19 cellular contexts compared by ENCODE assay signal in genomic region chr6:145009691-145010090, GRCh38.
DNase-seq lines count a peak whose midpoint lies in the region; ATAC-seq, FAIRE-seq and TF ChIP-seq lines count a peak whose summit lies in the region.
"Had no signal": no experiment of that assay in that cellular context is flagged by ENCODE, and none has a peak within 500 bp of the region (broad histone marks: within the 10 kb centered on the region; RNA-seq: fewer than 3 reads in every experiment).

No MANE protein-coding gene starts in this region.

- no peaks in the 10 kb centered on the region for H3K36me3 Mint-ChIP-seq in stimulated activated effector memory CD8-positive, alpha-beta T cell treated with anti-CD3 and anti-CD28 coated beads, Interleukin-12 subunit alpha, Interleukin-12 subunit beta, amount 100 ng/mL, for 72 hours

- in situ Hi-C loops in K562 (cut with MboI) = no loop called here

- no peak overlapping the region for H3K4me2 ChIP-seq in K562 (ENCODE audit: insufficient read depth, low read length)

- no peaks in the 10 kb centered on the region for H3K9me3 ChIP-seq in A673 (ENCODE audit: low read depth, low read length, poor library complexity, severe bottlenecking)
- H3K9me3 ChIP-seq in K562 (replicated peaks; ENCODE audit: control insufficient read depth, insufficient read depth, low read depth, low read length) = no peaks in the 10 kb centered on the region
- H3K9me3 ChIP-seq: HAP-1 had no signal

- TF ChIP-seq EP300 in K562 (IDR thresholded peaks at IDR 0.05; ENCODE audit: low read length) = no peak

- TF ChIP-seq CTCF in A673 (conservative IDR thresholded peaks at IDR 0.05; ENCODE audit: low read depth, low read length) (no peak), K562 (IDR thresholded peaks at IDR 0.05 in 2 of 3, conservative IDR thresholded peaks at IDR 0.05 in 1 of 3; ENCODE audit: insufficient read depth in 2 of 3, low read depth in 1 of 3, low read length in 3 of 3) (no peak)

- H3K27ac ChIP-seq in A673 (ENCODE audit: low read depth, low read length, poor library complexity, severe bottlenecking) = no peak overlapping the region
- H3K27ac ChIP-seq in K562 (ENCODE audit: extremely low read depth, low read depth, low read length) = no peak overlapping the region

- BruUV-seq in A673 (replicated peaks; lab: Mats Ljungman, UMichigan) (no TSS peak), K562 (replicated peaks; lab: Mats Ljungman, UMichigan) (no TSS peak)

- H2AFZ ChIP-seq in K562 (ENCODE audit: low read depth, low read length) = no peak overlapping the region

- peak; percentile 56 for DNase-seq in A673 (ENCODE audit: low spot score)
- peak; percentile 76 for DNase-seq in LHCN-M2 (ENCODE audit: low read depth)
- no peak for DNase-seq in K562 (ENCODE audit: extremely low read depth in 1 of 4, low spot score in 3 of 4)
- peak; percentile 22 for DNase-seq in left kidney (ENCODE audit: low read depth, low spot score)
- no peak for DNase-seq in stimulated activated effector memory CD8-positive, alpha-beta T cell treated with anti-CD3 and anti-CD28 coated beads, Interleukin-12 subunit alpha, Interleukin-12 subunit beta, amount 100 ng/mL, for 72 hours (ENCODE audit: low spot score in 2 of 2)
- DNase-seq in COR-L47 (lab: John Stamatoyannopoulos, UW) = no peak
- DNase-seq: CD4-positive, alpha-beta T cell; DMS153; GF-D8; NCI-H187; NCI-H446; NCI-H526 treated with DMSO at 0.1 percent for 48 hours; NK-92 treated with Interleukin-12 subunit alpha and Interleukin-12 subunit beta, amount 100 ng/mL, for 24 hours had no signal

- no peak for TF ChIP-seq RAD21 in K562 (CRISPR knock-in tag; conservative IDR thresholded peaks at IDR 0.05 in 1 of 2, IDR thresholded peaks at IDR 0.05 in 1 of 2)

- peaks cover 5% of the 10 kb centered on the region for H3K9me3 Mint-ChIP-seq in stimulated activated effector memory CD8-positive, alpha-beta T cell treated with anti-CD3 and anti-CD28 coated beads, Interleukin-12 subunit alpha, Interleukin-12 subunit beta, amount 100 ng/mL, for 72 hours
- H3K9me3 Mint-ChIP-seq: CD4-positive, alpha-beta T cell had no signal

- H3K27me3 ChIP-seq in A673 (replicated peaks; ENCODE audit: insufficient read depth, low read depth, low read length, poor library complexity) = no peaks in the 10 kb centered on the region
- H3K27me3 ChIP-seq in K562 (ENCODE audit: control insufficient read depth in 2 of 2, insufficient read depth in 2 of 2, low read length in 2 of 2) = no peaks in the 10 kb centered on the region

- no peaks in the 10 kb centered on the region for H3K79me2 ChIP-seq in K562 (ENCODE audit: control insufficient read depth, insufficient read depth, low read length)

- H3K4me1 ChIP-seq in A673 (ENCODE audit: insufficient read depth, low read length, poor library complexity, severe bottlenecking) (peaks cover 13% of the 10 kb centered on the region), K562 (replicated peaks in 1 of 2; ENCODE audit: control insufficient read depth in 2 of 2, insufficient read depth in 2 of 2, low read length in 2 of 2) (no peaks in the 10 kb centered on the region)

- H3K27ac Mint-ChIP-seq in stimulated activated effector memory CD8-positive, alpha-beta T cell treated with anti-CD3 and anti-CD28 coated beads, Interleukin-12 subunit alpha, Interleukin-12 subunit beta, amount 100 ng/mL, for 72 hours = no peak overlapping the region
- H3K27ac Mint-ChIP-seq: CD4-positive, alpha-beta T cell had no signal

- intact Hi-C loops in A673 (cut with micrococcal nuclease; ENCODE audit: unreplicated experiment) = no loop called here
- intact Hi-C loops in K562 (cut with micrococcal nuclease) = no loop called here

- POLR2A ChIA-PET in A673 (lab: Charles Lee; ENCODE audit: low non-redundant PET) (no interaction called here), K562 (lab: Yijun Ruan, JAX) (no interaction called here)

- H4K20me1 ChIP-seq in K562 (replicated peaks; ENCODE audit: control insufficient read depth, insufficient read depth, low read length) = no peaks in the 10 kb centered on the region

- TF ChIP-seq POLR2A in K562 (conservative IDR thresholded peaks at IDR 0.05) = no peak

- H3K4me3 Mint-ChIP-seq in stimulated activated effector memory CD8-positive, alpha-beta T cell treated with anti-CD3 and anti-CD28 coated beads, Interleukin-12 subunit alpha, Interleukin-12 subunit beta, amount 100 ng/mL, for 72 hours = no peak overlapping the region
- H3K4me3 Mint-ChIP-seq: CD4-positive, alpha-beta T cell had no signal

- H3K4me3 ChIP-seq in A673 (ENCODE audit: low read depth, low read length, poor library complexity, severe bottlenecking) = no peak overlapping the region
- no peak overlapping the region for H3K4me3 ChIP-seq in K562
- H3K4me3 ChIP-seq: HAP-1 had no signal

- FAIRE-seq in K562 (lab: Jason Lieb, UNC) = no peak
- FAIRE-seq: A204.1, GM19239, RCC 7860 had no signal

- H3K36me3 ChIP-seq in A673 (ENCODE audit: insufficient read depth, low read length, poor library complexity, severe bottlenecking) (no peaks in the 10 kb centered on the region), K562 (ENCODE audit: control insufficient read depth, insufficient read depth, low read length) (no peaks in the 10 kb centered on the region)
- H3K36me3 ChIP-seq: HAP-1 had no signal

- no peaks in the 10 kb centered on the region for H3K9me1 ChIP-seq in K562 (ENCODE audit: control insufficient read depth, insufficient read depth, low read length)

- CTCF ChIA-PET in A673 (lab: Charles Lee) = no interaction called here
- CTCF ChIA-PET in K562 (lab: Yijun Ruan, JAX; ENCODE audit: low intra/inter-chr PET ratio) = no interaction called here

- ATAC-seq in K562 = no peak
- no peak for ATAC-seq in stimulated activated effector memory CD8-positive, alpha-beta T cell treated with anti-CD3 and anti-CD28 coated beads, Interleukin-12 subunit alpha, Interleukin-12 subunit beta, amount 100 ng/mL, for 72 hours
- ATAC-seq in HG02938 (IDR thresholded peaks at IDR 0.05; ENCODE audit: unreplicated experiment) = no peak
- ATAC-seq: Right ventricle myocardium inferior had no signal

- no peak overlapping the region for H3K9ac ChIP-seq in K562 (ENCODE audit: insufficient read depth in 1 of 2, low read depth in 2 of 2, low read length in 2 of 2)

- no peaks in the 10 kb centered on the region for H3K4me1 Mint-ChIP-seq in stimulated activated effector memory CD8-positive, alpha-beta T cell treated with anti-CD3 and anti-CD28 coated beads, Interleukin-12 subunit alpha, Interleukin-12 subunit beta, amount 100 ng/mL, for 72 hours

TF ChIP-seq in K562, 482 proteins besides CTCF, POLR2A, EP300 and RAD21:
- TF ChIP-seq, protein P1, sequence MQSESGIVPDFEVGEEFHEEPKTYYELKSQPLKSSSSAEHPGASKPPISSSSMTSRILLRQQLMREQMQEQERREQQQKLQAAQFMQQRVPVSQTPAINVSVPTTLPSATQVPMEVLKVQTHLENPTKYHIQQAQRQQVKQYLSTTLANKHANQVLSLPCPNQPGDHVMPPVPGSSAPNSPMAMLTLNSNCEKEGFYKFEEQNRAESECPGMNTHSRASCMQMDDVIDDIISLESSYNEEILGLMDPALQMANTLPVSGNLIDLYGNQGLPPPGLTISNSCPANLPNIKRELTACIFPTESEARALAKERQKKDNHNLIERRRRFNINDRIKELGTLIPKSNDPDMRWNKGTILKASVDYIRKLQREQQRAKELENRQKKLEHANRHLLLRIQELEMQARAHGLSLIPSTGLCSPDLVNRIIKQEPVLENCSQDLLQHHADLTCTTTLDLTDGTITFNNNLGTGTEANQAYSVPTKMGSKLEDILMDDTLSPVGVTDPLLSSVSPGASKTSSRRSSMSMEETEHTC (IDR thresholded peaks at IDR 0.05) = no peak
- no peak for TF ChIP-seq VEZF1 (CRISPR knock-in tag; IDR thresholded peaks at IDR 0.05)
- TF ChIP-seq ZFPM2 (CRISPR knock-in tag; IDR thresholded peaks at IDR 0.05) = no peak
- peak; percentile 46 for TF ChIP-seq NFIC (IDR thresholded peaks at IDR 0.05)
TF ChIP-seq in K562: peak in this region for 1.

Comparison
In these comparisons a context has a peak if more than half of its experiments do, and no peak if none do; other contexts are left out.
1. DNase-seq: peak in A673 (single experiment), LHCN-M2 (single experiment) and left kidney (single experiment); none in K562 (0 of 4), stimulated activated effector memory CD8-positive, alpha-beta T cell treated with anti-CD3 and anti-CD28 coated beads, Interleukin-12 subunit alpha, Interleukin-12 subunit beta, amount 100 ng/mL, for 72 hours (0 of 2) and COR-L47 (single experiment).